In the genomic region with DNA sequence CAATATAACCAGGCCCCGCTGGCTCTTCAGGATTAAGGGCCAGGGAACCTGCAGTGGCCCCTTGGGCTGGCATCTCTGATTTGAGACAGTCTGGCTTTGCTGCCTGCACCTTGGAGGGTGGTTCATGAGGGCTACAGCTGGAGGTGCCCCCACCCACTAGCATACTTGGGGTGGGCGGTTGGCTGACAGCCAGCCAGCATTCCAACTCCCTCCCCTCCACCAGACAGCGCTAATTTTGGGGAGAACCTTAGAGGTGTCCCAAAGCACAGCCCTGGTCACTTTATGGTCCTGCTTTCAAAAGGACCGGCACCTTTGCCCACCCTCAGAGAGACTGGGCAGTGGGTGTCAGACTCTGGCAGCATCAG, we compare ENCODE assay signal across 17 cellular contexts.
"Had no signal": no experiment of that assay in that cellular context is flagged by ENCODE, and none has a peak within 500 bp of the region (broad histone marks: within the 10 kb centered on the region; RNA-seq: fewer than 3 reads in every experiment).

No MANE protein-coding gene starts in this region.

- DNase-seq: activated CD8-positive, alpha-beta memory T cell treated with anti-CD3 and anti-CD28 coated beads for 24 hours; activated CD8-positive, alpha-beta memory T cell treated with anti-CD3 and anti-CD28 coated beads, Interleukin-2, amount 50 U/mL, for 48 hours; activated effector memory CD4-positive, alpha-beta T cell treated with Interleukin-2 at 50 U/mL for 16 hours; activated T-cell treated with anti-CD3 and anti-CD28 coated beads, Interleukin-2, amount 50 U/mL, for 48 hours; caudate nucleus; heart left ventricle; left ventricle myocardium superior; stimulated activated CD4-positive, alpha-beta T cell treated with anti-CD3 and anti-CD28 coated beads, Interleukin-12 subunit alpha, Interleukin-12 subunit beta, amount 100 ng/mL, for 4 hours; stimulated activated CD4-positive, alpha-beta T cell treated with anti-CD3 and anti-CD28 coated beads, Interleukin-1b, Interleukin-23, amount 100 ng/mL, for 48 hours; stimulated activated CD8-positive, alpha-beta memory T cell treated with anti-CD3 and anti-CD28 coated beads, Interleukin-4, amount 100 ng/mL, for 48 hours; stimulated activated naive CD4-positive, alpha-beta T cell; T1000 had no signal

- H3K27me3 ChIP-seq: gastrocnemius medialis had no signal

- H3K4me3 ChIP-seq: gastrocnemius medialis, heart left ventricle had no signal

- H3K79me2 ChIP-seq: parathyroid adenoma had no signal

- H2AFZ ChIP-seq: parathyroid adenoma had no signal

- FAIRE-seq: colon had no signal

- H3K27ac ChIP-seq: gastrocnemius medialis, heart left ventricle, parathyroid adenoma had no signal

- H3K9me3 ChIP-seq: gastrocnemius medialis, heart left ventricle had no signal

- H3K9ac ChIP-seq: parathyroid adenoma had no signal

- H3K4me1 ChIP-seq: gastrocnemius medialis, parathyroid adenoma had no signal

- H3K36me3 ChIP-seq: gastrocnemius medialis, heart left ventricle had no signal

- ATAC-seq: activated CD4-positive, CD25-positive, alpha-beta regulatory T cell treated with anti-CD3 and anti-CD28 coated beads, Interleukin-2, amount 50 U/mL, for 24 hours; esophagus mucosa; gastrocnemius medialis; heart left ventricle; left ventricle myocardium superior had no signal
